ENCODE assay signal across 8 cellular contexts in genomic region chr4:22515145-22515887, GRCh38. TPM values are rescaled to one million over a fixed set of nuclear protein-coding genes. Genes with fewer than 3 reads are reported as not detected.
DNase-seq lines count a peak whose midpoint lies in the region; ATAC-seq, FAIRE-seq and TF ChIP-seq lines count a peak whose summit lies in the region.

No MANE protein-coding gene starts in this region.

- CTCF ChIA-PET in A549 (lab: Yijun Ruan, JAX) (no interaction called here), IMR-90 (lab: Yijun Ruan, JAX) (interaction anchor here (0.6 to 1.0 kb wide), 3 partner anchors 10 to 92 kb away, joined by 3 to 4 read pairs (median 4); no protein-coding TSS in a partner anchor)

- peak overlapping the region; percentile 10; the same call in 1 of the 2 replicates for H4K91ac ChIP-seq in IMR-90 (ENCODE audit: insufficient read depth, low read depth, low read length)

- H3K23ac ChIP-seq in IMR-90 (ENCODE audit: low read depth, low read length): peak overlapping the region; percentile 91

- intact Hi-C loops in IMR-90 (cut with micrococcal nuclease): loop anchor here (2.0 to 10.0 kb wide), 5 partner anchors 33 to 728 kb away; no protein-coding TSS in a partner anchor
- intact Hi-C loops in breast epithelium (cut with DNase I; ENCODE audit: low total_unique reads): no loop called here

- H3K56ac ChIP-seq in IMR-90 (ENCODE audit: extremely low read depth, insufficient read depth, low read length): peak overlapping the region; percentile 43; the same call in 1 of the 2 replicates

- H3K4me3 ChIP-seq in A549 (peak overlapping the region; percentile 71), IMR-90 (ENCODE audit: insufficient read depth, low read depth, low read length) (peak overlapping the region; percentile 56), SJSA1 (peak overlapping the region; percentile 57), breast epithelium (peak overlapping the region; percentile 52 to 85 (median 64)), iPS-20b (ENCODE audit: low read length) (peak overlapping the region; percentile 87), skeletal muscle cell (ENCODE audit: low read depth, low read length) (peak overlapping the region; percentile 70)

- peak overlapping the region; percentile 87 for H2AFZ ChIP-seq in IMR-90 (replicated peaks; ENCODE audit: low read length, poor library complexity)

- H2AK9ac ChIP-seq in IMR-90 (replicated peaks; ENCODE audit: low read depth, low read length, poor library complexity): peak overlapping the region; percentile 82

- no peak overlapping the region for H4K5ac ChIP-seq in IMR-90 (ENCODE audit: low read depth, low read length)

- peak; percentile 25; the same call in 1 of the 2 replicates for TF ChIP-seq POLR2A in A549 (IDR thresholded peaks at IDR 0.05; ENCODE audit: low read length)
- peak; percentile 26 for TF ChIP-seq POLR2A in IMR-90 (IDR thresholded peaks at IDR 0.05; ENCODE audit: low read depth, low read length)
- no peak for TF ChIP-seq POLR2A in breast epithelium (IDR thresholded peaks at IDR 0.05)

- H3K4me2 ChIP-seq in A549 (peak overlapping the region; percentile 91), IMR-90 (ENCODE audit: low read depth, low read length) (peak overlapping the region; percentile 98)

- BruUV-seq in IMR-90 (replicated peaks; lab: Mats Ljungman, UMichigan): TSS peak; percentile 52

- H3K18ac ChIP-seq in IMR-90 (ENCODE audit: low read depth, low read length): peak overlapping the region; percentile 6; the same call in 1 of the 2 replicates

- dilution Hi-C loops in IMR-90 (cut with HindIII; ENCODE audit: low sequenced_read_pairs, unreplicated experiment): no loop called here

- no peak for FAIRE-seq in A549 (lab: Jason Lieb, UNC)

- H3K36me3 ChIP-seq in IMR-90 (ENCODE audit: control insufficient read depth, insufficient read depth, low read length) (no peaks in the 10 kb centered on the region), SJSA1 (no peaks in the 10 kb centered on the region), breast epithelium (no peaks in the 10 kb centered on the region), iPS-20b (ENCODE audit: insufficient read depth, low read depth, low read length) (no peaks in the 10 kb centered on the region)

- TF ChIP-seq CTCF in A549 (IDR thresholded peaks at IDR 0.05) (no peak), GM13977 (IDR thresholded peaks at IDR 0.05; ENCODE audit: extremely low read depth, insufficient read depth, missing control alignments) (no peak), IMR-90 (conservative IDR thresholded peaks at IDR 0.05; ENCODE audit: low read depth, low read length) (no peak), breast epithelium (IDR thresholded peaks at IDR 0.05) (no peak)

- no peaks in the 10 kb centered on the region for H3K27me3 ChIP-seq in IMR-90 (ENCODE audit: control insufficient read depth, insufficient read depth, low read length)
- no peaks in the 10 kb centered on the region for H3K27me3 ChIP-seq in SJSA1 (replicated peaks)
- no peaks in the 10 kb centered on the region for H3K27me3 ChIP-seq in breast epithelium
- peaks cover 13% of the 10 kb centered on the region for H3K27me3 ChIP-seq in iPS-20b (ENCODE audit: insufficient read depth, low read length)

- no peak for TF ChIP-seq RAD21 in A549 (conservative IDR thresholded peaks at IDR 0.05 in 1 of 2, IDR thresholded peaks at IDR 0.05 in 1 of 2)
- no peak for TF ChIP-seq RAD21 in IMR-90 (IDR thresholded peaks at IDR 0.05; ENCODE audit: low read length)

- TF ChIP-seq EP300 in A549 (IDR thresholded peaks at IDR 0.05): no peak

- H2AK5ac ChIP-seq in IMR-90 (ENCODE audit: low read depth, low read length): no peak overlapping the region; the same call in 1 of the 2 replicates

- H4K8ac ChIP-seq in IMR-90 (ENCODE audit: low read depth in 2 of 2, low read length in 2 of 2): no peak overlapping the region

- H3K79me1 ChIP-seq in IMR-90 (ENCODE audit: low read depth in 1 of 2, low read length in 2 of 2): peaks cover 8 to 37% of the 10 kb centered on the region in 2 experiments; a peak in 3 of 4 replicates

- H4K20me1 ChIP-seq in IMR-90 (ENCODE audit: insufficient read depth, low read length): peaks cover 23% of the 10 kb centered on the region; the same call in 1 of the 2 replicates

- H3K9me1 ChIP-seq in IMR-90 (ENCODE audit: insufficient read depth, low read length): 0 out of 2 replicates have a peak, but pooled peaks cover 2% of the 10 kb centered on the region

- H2BK20ac ChIP-seq in IMR-90 (ENCODE audit: low read depth, low read length): 0 out of 2 replicates have a peak overlapping the region, but pooled peaks have one; percentile 22

- H3K4me1 ChIP-seq in A549 (peaks cover 15% of the 10 kb centered on the region; the same call in 2 of the 3 replicates), IMR-90 (ENCODE audit: control insufficient read depth, insufficient read depth, low read length) (peaks cover 7% of the 10 kb centered on the region), SJSA1 (replicated peaks) (peaks cover 6% of the 10 kb centered on the region), breast epithelium (no peaks in the 10 kb centered on the region), iPS-20b (ENCODE audit: insufficient read depth, low read length) (peaks cover 12% of the 10 kb centered on the region; the same call in 1 of the 2 replicates)

- H3K4ac ChIP-seq in IMR-90 (ENCODE audit: low read depth, low read length): peak overlapping the region; percentile 52

- no peak overlapping the region for H2BK15ac ChIP-seq in IMR-90 (ENCODE audit: low read depth, low read length)

- peak; percentile 74 for DNase-seq in A549 (ENCODE audit: low read depth in 1 of 2, low spot score in 1 of 2)
- peak; percentile 56 for DNase-seq in GM13977 (ENCODE audit: low spot score)
- DNase-seq in IMR-90: peak; percentile 64
- DNase-seq in SJSA1 (ENCODE audit: low read depth in 1 of 2, low spot score in 2 of 2): peak; percentile 47 to 50
- DNase-seq in breast epithelium (ENCODE audit: low spot score in 2 of 2): peak in 1 of 2 donors; percentile 35
- no peak for DNase-seq in skeletal muscle cell (ENCODE audit: low read depth)

- in situ Hi-C loops in GM13977 (cut with MboI; ENCODE audit: low pct_unique_long_range_greater_than_20kb, low sequenced_read_pairs, unreplicated experiment) (no loop called here), IMR-90 (cut with MboI; ENCODE audit: low sequenced_read_pairs) (no loop called here)

- WGBS in A549 (ENCODE audit: missing lambda C conversion rate): 2% methylated on average over 26 of the region's 80 CpGs
- WGBS in IMR-90 (ENCODE audit: extremely low coverage in 2 of 2, insufficient read length in 1 of 2), 2 experiments: 1% methylated on average over 19 of the region's 80 CpGs; no CpG with 5 or more reads in 1 of the 2 experiments

- H3K14ac ChIP-seq in IMR-90 (replicated peaks; ENCODE audit: low read depth, low read length): peak overlapping the region; percentile 63

- H2BK5ac ChIP-seq in IMR-90 (ENCODE audit: low read depth, low read length, poor library complexity, severe bottlenecking): peak overlapping the region; percentile 41

- POLR2A ChIA-PET in A549 (lab: Yijun Ruan, JAX) (interaction anchor here (0.6 to 1.9 kb wide), 3 partner anchors 9 to 28 kb away, joined by 3 to 14 read pairs (median 3); no protein-coding TSS in a partner anchor), IMR-90 (lab: Charles Lee; ENCODE audit: unreplicated experiment) (interaction anchor here (0.6 kb wide), 1 partner anchor 8 kb away, joined by 3 read pairs; no protein-coding TSS in a partner anchor)

- H3K9ac ChIP-seq in IMR-90 (ENCODE audit: low read depth, low read length): peak overlapping the region; percentile 54
- peak overlapping the region; percentile 89 for H3K9ac ChIP-seq in iPS-20b (ENCODE audit: low read depth, low read length)

- H2BK120ac ChIP-seq in IMR-90 (ENCODE audit: low read depth, low read length): peak overlapping the region; percentile 75

- ATAC-seq in A549: peak; percentile 78 to 84
- ATAC-seq in IMR-90 (ENCODE audit: low read depth): peak; percentile 64
- ATAC-seq in HG02678 (IDR thresholded peaks at IDR 0.05; ENCODE audit: unreplicated experiment): no peak

- H3K9me3 ChIP-seq in A549: no peaks in the 10 kb centered on the region
- H3K9me3 ChIP-seq in IMR-90 (ENCODE audit: control insufficient read depth, insufficient read depth, low read length): no peaks in the 10 kb centered on the region
- no peaks in the 10 kb centered on the region for H3K9me3 ChIP-seq in SJSA1 (replicated peaks)
- no peaks in the 10 kb centered on the region for H3K9me3 ChIP-seq in breast epithelium
- no peaks in the 10 kb centered on the region for H3K9me3 ChIP-seq in iPS-20b (ENCODE audit: insufficient read depth, low read depth, low read length)

- H3K27ac ChIP-seq in A549 (peak overlapping the region; percentile 92 to 99), IMR-90 (ENCODE audit: insufficient read depth, low read length) (peak overlapping the region; percentile 54), SJSA1 (peak overlapping the region; percentile 66; the same call in 1 of the 2 replicates), breast epithelium (peak overlapping the region; percentile 85 to 86), iPS-20b (ENCODE audit: low read length) (peak overlapping the region; percentile 52)

TF ChIP-seq in A549, 52 proteins besides CTCF, POLR2A, EP300 and RAD21 (continues in another document):
- TF ChIP-seq RNF2 (IDR thresholded peaks at IDR 0.05; ENCODE audit: borderline replicate concordance, low read depth): no peak
- TF ChIP-seq FOXS1 (CRISPR knock-in tag; IDR thresholded peaks at IDR 0.05): no peak

TF ChIP-seq in IMR-90, 13 proteins besides CTCF, POLR2A, EP300 and RAD21 (continues in another document):
- TF ChIP-seq MXI1 (IDR thresholded peaks at IDR 0.05; ENCODE audit: borderline replicate concordance, low read depth, low read length): peak; percentile 90; the same call in 1 of the 2 replicates
- peak; percentile 45; the same call in 1 of the 2 replicates for TF ChIP-seq USF2 (IDR thresholded peaks at IDR 0.05; ENCODE audit: low read depth, low read length)

RNA-seq across cellular contexts. Expression of gene ADGRA3, which starts 0.6 kb away (rescaled TPM):
- polyA plus RNA-seq in A549 (2011; rRNA removed) (20.0 and 33.4 TPM in 2 replicates), A549 (2017; fragmentation: RNase III; extraction: RNeasy Plus Mini Kit Qiagen cat#74134 plus additional on column Dnase treatment) (17.9 to 19.4 TPM (median 18.2 TPM) in 3 replicates), IMR-90 (2012; rRNA removed) (17.1 and 20.1 TPM in 2 replicates)
- polyA plus RNA-seq in A549 (2012; cell fraction: cytosol; rRNA removed): 8.3 and 8.9 TPM in 2 replicates
- 8.8 and 20.9 TPM in 2 replicates for polyA plus RNA-seq in A549 (2012; cell fraction: nucleus; rRNA removed)
- 57.6 and 77.7 TPM in 2 replicates for polyA minus RNA-seq in A549 (2011; rRNA and poly(A)+ RNA removed)
- total RNA-seq in IMR-90 (2012; rRNA removed) (28.0 and 30.3 TPM in 2 replicates), breast epithelium (10 to 100 TPM; 34.6 to 74.8 (median 45.9) TPM)
- polyA plus RNA-seq in IMR-90 (2012; cell fraction: cytosol; rRNA removed): 5.5 and 14.0 TPM in 2 replicates
- polyA plus RNA-seq in IMR-90 (2012; cell fraction: nucleus; rRNA removed; ENCODE audit: low replicate concordance): 8.6 and 50.7 TPM in 2 replicates
- total RNA-seq in SJSA1 (2014; rRNA removed; shearing (Covaris generic)): 6.8 and 9.4 TPM in 2 replicates
